Comparison of ENCODE assay signal across 8 cellular contexts in the genomic region with DNA sequence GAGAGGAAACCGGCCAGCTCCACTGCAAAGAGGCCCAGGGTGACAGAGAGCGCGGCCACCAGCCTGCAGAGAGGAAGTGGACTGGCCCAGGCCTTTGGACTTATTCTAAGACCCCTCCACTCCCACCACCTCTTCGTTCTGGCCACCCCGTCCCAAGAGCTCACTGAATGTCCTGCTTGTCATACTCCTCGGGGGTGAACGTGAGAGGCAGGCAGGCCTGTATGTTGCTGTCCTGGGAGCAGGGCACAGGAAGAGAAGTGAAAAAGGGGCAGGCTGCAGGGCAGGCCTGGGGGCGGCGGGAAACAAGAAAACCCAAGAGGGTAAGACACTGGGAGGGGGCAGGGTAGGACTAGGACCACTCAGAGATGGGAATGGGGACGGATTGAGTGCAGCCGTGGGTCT. TPM values are rescaled to one million over a fixed set of nuclear protein-coding genes. Genes with fewer than 3 reads are reported as not detected.
DNase-seq lines count a peak whose midpoint lies in the region; ATAC-seq and TF ChIP-seq lines count a peak whose summit lies in the region.

No MANE protein-coding gene starts in this region.

- H3K27me3 Mint-ChIP-seq in glutamatergic neuron (ENCODE audit: unreplicated experiment) = peaks cover 11% of the 10 kb centered on the region

- peak overlapping the region; percentile 97 for H3K4me3 Mint-ChIP-seq in glutamatergic neuron (ENCODE audit: unreplicated experiment)

- CTCF ChIA-PET in BJ (lab: Yijun Ruan, JAX) = interaction anchor here (0.6 to 1.5 kb wide), 2 partner anchors 11 to 92 kb away, joined by 3 read pairs; no protein-coding TSS in a partner anchor

- H3K36me3 Mint-ChIP-seq in glutamatergic neuron (ENCODE audit: unreplicated experiment) = no peaks in the 10 kb centered on the region

- H3K4me1 Mint-ChIP-seq in glutamatergic neuron (ENCODE audit: low read depth, unreplicated experiment) = peaks cover 19% of the 10 kb centered on the region

- no peak for DNase-seq in BJ (ENCODE audit: low read depth)
- DNase-seq in H7 = no peak
- DNase-seq in glutamatergic neuron = no peak
- no peak for DNase-seq in sciatic nerve (ENCODE audit: low spot score)
- DNase-seq in Kasumi-1 (lab: John Stamatoyannopoulos, UW) = no peak
- DNase-seq in GM10266 (ENCODE audit: extremely low spot score) = no peak

- intact Hi-C loops in sciatic nerve (cut with DNase I) = no loop called here

- H3K27ac Mint-ChIP-seq in glutamatergic neuron (ENCODE audit: unreplicated experiment) = peak overlapping the region; percentile 84

- peak; percentile 29 for ATAC-seq in sciatic nerve
- ATAC-seq in HG03378 (IDR thresholded peaks at IDR 0.05; ENCODE audit: unreplicated experiment) = no peak

- H3K27me3 ChIP-seq in BJ (ENCODE audit: control insufficient read depth, insufficient read depth, low read length) = no peaks in the 10 kb centered on the region
- no peaks in the 10 kb centered on the region for H3K27me3 ChIP-seq in H7 (ENCODE audit: control insufficient read depth, insufficient read depth, low read length)

- peaks cover 14% of the 10 kb centered on the region for H3K9me3 Mint-ChIP-seq in glutamatergic neuron (ENCODE audit: unreplicated experiment)

- no peak for TF ChIP-seq CTCF in BJ (IDR thresholded peaks at IDR 0.05; ENCODE audit: insufficient read depth, low read depth, low read length)
- no peak for TF ChIP-seq CTCF in WI38 (IDR thresholded peaks at IDR 0.05; ENCODE audit: low read depth, low read length)
- TF ChIP-seq CTCF in glutamatergic neuron (IDR thresholded peaks at IDR 0.05; ENCODE audit: partially characterized antibody, unreplicated experiment) = no peak
- no peak for TF ChIP-seq CTCF in GM10266 (IDR thresholded peaks at IDR 0.05; ENCODE audit: control insufficient read depth, insufficient read depth, low read depth, missing control alignments)

- H3K4me3 ChIP-seq in BJ (ENCODE audit: low read depth, low read length) (peak overlapping the region; percentile 60), H7 (ENCODE audit: insufficient read depth, low read depth, low read length) (peak overlapping the region; percentile 70), WI38 (ENCODE audit: low read depth, low read length) (peak overlapping the region; percentile 69)

- POLR2A ChIA-PET in BJ (lab: Charles Lee) = interaction anchor here (0.5 kb wide), 1 partner anchor 32 kb away, joined by 3 read pairs; no protein-coding TSS in a partner anchor

- H3K36me3 ChIP-seq in BJ (ENCODE audit: control insufficient read depth, insufficient read depth, low read length) (no peaks in the 10 kb centered on the region), H7 (replicated peaks; ENCODE audit: control insufficient read depth, insufficient read depth, low read length) (no peaks in the 10 kb centered on the region)

RNA-seq across cellular contexts. Expression of gene TMEM107, which starts 0.4 kb away (rescaled TPM):
- 13.6 and 14.5 TPM in 2 replicates for polyA plus RNA-seq in BJ (2011; rRNA removed)
- 52.2 and 57.1 TPM in 2 replicates for polyA minus RNA-seq in BJ (2011; rRNA and poly(A)+ RNA removed)
- total RNA-seq in H7 (2014; rRNA removed; shearing (Covaris generic)) = 27.7 and 40.7 TPM in 2 replicates
- total RNA-seq in glutamatergic neuron (ENCODE audit: unreplicated experiment) (12.8 TPM), sciatic nerve (23.0 TPM)

RNA-seq across cellular contexts. Expression of gene VAMP2, which starts 13.0 kb away (rescaled TPM):
- 20.1 and 22.8 TPM in 2 replicates for polyA plus RNA-seq in BJ (2011; rRNA removed)
- polyA minus RNA-seq in BJ (2011; rRNA and poly(A)+ RNA removed) = 7.4 and 9.6 TPM in 2 replicates
- total RNA-seq in H7 (2014; rRNA removed; shearing (Covaris generic)) = 7.3 and 10.5 TPM in 2 replicates
- 117 TPM for total RNA-seq in glutamatergic neuron (ENCODE audit: unreplicated experiment)
- 108 TPM for total RNA-seq in sciatic nerve

RNA-seq across cellular contexts. Expression of gene BORCS6, which starts 14.2 kb away (rescaled TPM):
- 3.0 and 4.5 TPM in 2 replicates for polyA plus RNA-seq in BJ (2011; rRNA removed)
- polyA minus RNA-seq in BJ (2011; rRNA and poly(A)+ RNA removed) = 2.8 and 3.4 TPM in 2 replicates
- total RNA-seq in H7 (2014; rRNA removed; shearing (Covaris generic)) = 9.9 and 10.7 TPM in 2 replicates
- total RNA-seq in glutamatergic neuron (ENCODE audit: unreplicated experiment) (14.2 TPM), sciatic nerve (14.4 TPM)

RNA-seq across cellular contexts. Expression of gene PER1, which starts 23.6 kb away (rescaled TPM):
- 5.1 and 7.7 TPM in 2 replicates for polyA plus RNA-seq in BJ (2011; rRNA removed)
- polyA minus RNA-seq in BJ (2011; rRNA and poly(A)+ RNA removed) = 11.4 and 32.7 TPM in 2 replicates
- total RNA-seq in H7 (2014; rRNA removed; shearing (Covaris generic)) = 19.2 and 32.4 TPM in 2 replicates
- total RNA-seq in glutamatergic neuron (ENCODE audit: unreplicated experiment) (64.6 TPM), sciatic nerve (182 TPM)

RNA-seq across cellular contexts. Expression of gene AURKB, which starts 34.6 kb away (rescaled TPM):
- polyA plus RNA-seq in BJ (2011; rRNA removed) = 13.4 and 26.1 TPM in 2 replicates
- polyA minus RNA-seq in BJ (2011; rRNA and poly(A)+ RNA removed) = 16.9 and 28.3 TPM in 2 replicates
- total RNA-seq in H7 (2014; rRNA removed; shearing (Covaris generic)) = 209 and 254 TPM in 2 replicates
- total RNA-seq in glutamatergic neuron (ENCODE audit: unreplicated experiment) (17.3 TPM), sciatic nerve (48.5 TPM)
